33 cellular contexts compared by ENCODE assay signal in the genomic region with DNA sequence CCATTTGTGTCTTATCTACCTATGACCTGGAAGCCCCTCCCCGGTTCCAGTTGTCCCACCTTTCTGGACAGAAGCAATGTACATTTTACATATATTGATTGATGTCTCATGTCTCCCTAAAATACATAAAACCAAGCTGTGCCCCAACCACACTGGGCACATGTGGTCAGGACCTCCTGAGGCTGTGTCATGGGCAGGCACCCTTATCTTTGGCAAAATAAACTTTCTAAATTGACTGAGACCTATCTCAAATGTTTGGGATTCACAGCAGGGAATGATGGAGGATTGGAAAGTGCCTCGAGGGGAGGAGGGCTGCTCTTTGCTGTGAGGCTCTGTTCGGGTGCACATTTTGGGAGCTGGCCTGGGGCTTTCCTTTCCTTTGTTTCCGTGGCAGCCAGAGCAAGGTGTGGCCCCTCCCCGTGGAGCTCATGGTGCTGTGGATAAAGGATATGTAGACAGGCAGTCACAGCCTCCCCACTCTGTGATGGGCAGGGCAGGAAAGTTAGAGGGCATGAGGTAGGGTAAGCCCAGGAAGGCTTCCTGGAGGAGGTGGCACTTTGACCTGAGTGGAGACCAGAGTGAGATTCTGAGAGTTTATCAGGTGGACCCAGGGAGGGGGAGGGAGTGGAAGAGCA.
"Had no signal": no experiment of that assay in that cellular context is flagged by ENCODE, and none has a peak within 500 bp of the region (broad histone marks: within the 10 kb centered on the region; RNA-seq: fewer than 3 reads in every experiment).

No MANE protein-coding gene starts in this region.

- H3K4me3 Mint-ChIP-seq: activated CD8-positive, alpha-beta memory T cell treated with anti-CD3 and anti-CD28 coated beads, Interleukin-2, amount 10 ng/mL, durations not matched to agents 7 days and 5 days; activated CD8-positive, alpha-beta T cell treated with anti-CD3 and anti-CD28 coated beads, Interleukin-2, amount 10 ng/mL, durations not matched to agents 7 days and 5 days; activated T-helper 1 cell treated with anti-CD3 and anti-CD28 coated beads, Interleukin-12 subunit alpha, Interleukin-12 subunit beta, Interleukin-2, Interleukin-4 antibody, amounts not matched to agents 30 ng/mL and 10 ng/mL and 1 ng/mL, durations not matched to agents 14 hours and 24 hours and 36 hours; central memory CD8-positive, alpha-beta T cell; immature natural killer cell; mesothelial cell of epicardium; naive B cell; nephron progenitor cell; stimulated activated naive CD8-positive, alpha-beta T cell treated with anti-CD3 and anti-CD28 coated beads, Interleukin-15, Interleukin-2, amounts not matched to agents 100 ng/mL and 50 ng/mL, for 24 hours had no signal

- H3K27me3 ChIP-seq: colonic mucosa, hepatocyte, neutrophil, right atrium auricular region had no signal

- H3K4me3 ChIP-seq: breast epithelium, colonic mucosa, gastrocnemius medialis, hepatocyte, right atrium auricular region, spleen, thoracic aorta, uterus had no signal

- H3K4me1 Mint-ChIP-seq: activated CD8-positive, alpha-beta memory T cell treated with anti-CD3 and anti-CD28 coated beads, Interleukin-2, amount 10 ng/mL, durations not matched to agents 7 days and 5 days; central memory CD8-positive, alpha-beta T cell; immature natural killer cell; mesothelial cell of epicardium; nephron progenitor cell had no signal

- H3K27ac Mint-ChIP-seq: activated CD8-positive, alpha-beta memory T cell treated with anti-CD3 and anti-CD28 coated beads, Interleukin-2, amount 10 ng/mL, durations not matched to agents 7 days and 5 days; activated CD8-positive, alpha-beta T cell treated with anti-CD3 and anti-CD28 coated beads, Interleukin-2, amount 10 ng/mL, durations not matched to agents 7 days and 5 days; activated T-helper 1 cell treated with anti-CD3 and anti-CD28 coated beads, Interleukin-12 subunit alpha, Interleukin-12 subunit beta, Interleukin-2, Interleukin-4 antibody, amounts not matched to agents 30 ng/mL and 10 ng/mL and 1 ng/mL, durations not matched to agents 14 hours and 24 hours and 36 hours; immature natural killer cell; mesothelial cell of epicardium had no signal

- H3K27me3 Mint-ChIP-seq: activated CD8-positive, alpha-beta memory T cell treated with anti-CD3 and anti-CD28 coated beads, Interleukin-2, amount 10 ng/mL, durations not matched to agents 7 days and 5 days; stimulated activated naive CD8-positive, alpha-beta T cell treated with anti-CD3 and anti-CD28 coated beads, Interleukin-15, Interleukin-2, amounts not matched to agents 100 ng/mL and 50 ng/mL, for 24 hours had no signal

- H3K9me3 ChIP-seq: breast epithelium, colonic mucosa, gastrocnemius medialis, neutrophil, right atrium auricular region, spleen, thoracic aorta, uterus had no signal

- H3K4me1 ChIP-seq: breast epithelium, colonic mucosa, gastrocnemius medialis, parathyroid adenoma, right atrium auricular region, spleen, uterus had no signal

- DNase-seq: activated CD4-positive, alpha-beta T cell treated with anti-CD3 and anti-CD28 coated beads for 1 hour; activated CD4-positive, alpha-beta T cell treated with anti-CD3 and anti-CD28 coated beads, Interleukin-2, amount 50 U/mL, for 1 hour; activated CD8-positive, alpha-beta memory T cell treated with anti-CD3 and anti-CD28 coated beads, Interleukin-2, amount 10 ng/mL, durations not matched to agents 7 days and 5 days; activated CD8-positive, alpha-beta T cell treated with anti-CD3 and anti-CD28 coated beads, Interleukin-2, amount 10 ng/mL, durations not matched to agents 7 days and 5 days; activated gamma-delta T cell treated with Interleukin-2 at 50 U/mL for 16 hours; activated naive CD4-positive, alpha-beta T cell treated with anti-CD3 and anti-CD28 coated beads, Interleukin-2, amount 50 U/mL, for 16 hours; activated T-cell treated with anti-CD3 and anti-CD28 coated beads for 4 hours; colonic mucosa; effector CD8-positive, alpha-beta T cell; erythroblast; gastrocnemius medialis; glutamatergic neuron; immature natural killer cell; kidney; left colon; mammary epithelial cell; naive B cell; nephron progenitor cell; spleen; stimulated activated CD4-positive, alpha-beta T cell treated with anti-CD3 and anti-CD28 coated beads, Interleukin-2, amount 100 ng/mL, for 48 hours; trophoblast cell; uterus had no signal

- ATAC-seq: activated CD8-positive, alpha-beta memory T cell treated with anti-CD3 and anti-CD28 coated beads, Interleukin-2, amount 10 ng/mL, durations not matched to agents 7 days and 5 days; activated CD8-positive, alpha-beta T cell treated with anti-CD3 and anti-CD28 coated beads, Interleukin-2, amount 10 ng/mL, durations not matched to agents 7 days and 5 days; gastrocnemius medialis; left colon had no signal

- H3K36me3 ChIP-seq: breast epithelium, colonic mucosa, gastrocnemius medialis, neutrophil, right atrium auricular region, spleen, thoracic aorta, uterus had no signal

- H3K27ac ChIP-seq: breast epithelium, colonic mucosa, gastrocnemius medialis, hepatocyte, neutrophil, parathyroid adenoma, right atrium auricular region, spleen, thoracic aorta, uterus, VCaP had no signal
